15 cellular contexts compared by ENCODE assay signal in genomic region chr3:10232138-10232537, GRCh38. TPM values are rescaled to one million over a fixed set of nuclear protein-coding genes. Genes with fewer than 3 reads are reported as not detected.
A peak's percentile ranks its signal among the peaks of the same experiment; 100 is the strongest.
DNase-seq lines count a peak whose midpoint lies in the region; ATAC-seq and TF ChIP-seq lines count a peak whose summit lies in the region.
"Had no signal": no experiment of that assay in that cellular context is flagged by ENCODE, and none has a peak within 500 bp of the region (broad histone marks: within the 10 kb centered on the region; RNA-seq: fewer than 3 reads in every experiment).

No MANE protein-coding gene starts in this region.

- no peak overlapping the region for H2BK15ac ChIP-seq in neuronal stem cell (ENCODE audit: low read length)

- H3K27me3 ChIP-seq in neuronal stem cell (ENCODE audit: control insufficient read depth in 3 of 3, insufficient read depth in 3 of 3, low read depth in 1 of 3, low read length in 3 of 3), result no peaks in the 10 kb centered on the region
- H3K27me3 ChIP-seq in WERI-Rb-1 (ENCODE audit: insufficient read depth, low read depth, severe bottlenecking), result no peaks in the 10 kb centered on the region
- H3K27me3 ChIP-seq: ovary, tibial nerve had no signal

- H2BK120ac ChIP-seq in neuronal stem cell (ENCODE audit: low read depth, low read length), result no peak overlapping the region

- H2BK12ac ChIP-seq in neuronal stem cell (ENCODE audit: low read length), result no peak overlapping the region

- H3K4me3 ChIP-seq in neuronal stem cell (ENCODE audit: low read length in 2 of 2) (no peak overlapping the region), WERI-Rb-1 (ENCODE audit: low read depth, low read length) (no peak overlapping the region)
- H3K4me3 ChIP-seq: ovary, tibial nerve had no signal

- no peak for TF ChIP-seq CTCF in WERI-Rb-1 (IDR thresholded peaks at IDR 0.05; ENCODE audit: low read depth, low read length)

- ATAC-seq in GM21515 (IDR thresholded peaks at IDR 0.05; ENCODE audit: unreplicated experiment), result peak; percentile 59
- no peak for ATAC-seq in GM18520 (IDR thresholded peaks at IDR 0.05; ENCODE audit: unreplicated experiment)

- DNase-seq in SIG-M5 treated with dmso at 0.1 percent for 504 hours (lab: John Stamatoyannopoulos, UW; ENCODE audit: unreplicated experiment) (peak; percentile 68), SIG-M5 (lab: John Stamatoyannopoulos, UW) (no peak), UCSD-AML1 (lab: John Stamatoyannopoulos, UW; ENCODE audit: unreplicated experiment) (peak; percentile 48), neuronal stem cell (ENCODE audit: low spot score) (no peak), NCI-H2107 treated with DMSO at 0.1 percent for 48 hours (lab: John Stamatoyannopoulos, UW; ENCODE audit: unreplicated experiment) (no peak), WERI-Rb-1 (no peak)
- DNase-seq: HFFc6; NCI-H1436; NCI-H526 treated with DMSO at 0.1 percent for 48 hours; ovary; SHP77 treated with DMSO at 0.1 percent for 48 hours; stimulated activated CD4-positive, alpha-beta T cell treated with anti-CD3 and anti-CD28 coated beads, Interleukin-15, amount 100 ng/mL, for 24 hours had no signal

- no peak overlapping the region for H4K8ac ChIP-seq in neuronal stem cell (ENCODE audit: low read depth, low read length)

- peak overlapping the region; percentile 49 for H2AFZ ChIP-seq in neuronal stem cell (ENCODE audit: low read length)

- WGBS in neuronal stem cell (ENCODE audit: extremely low coverage in 2 of 2, insufficient read length in 2 of 2, insufficient replicate concordance in 1 of 2), 2 donors, result no CpG with 5 or more reads among the region's 7 CpGs

- H3K14ac ChIP-seq in neuronal stem cell (ENCODE audit: low read length), result no peak overlapping the region

- no peak overlapping the region for H2BK5ac ChIP-seq in neuronal stem cell (ENCODE audit: low read length)

- no peak overlapping the region for H4K91ac ChIP-seq in neuronal stem cell (ENCODE audit: low read depth, low read length, poor library complexity)

- no peak overlapping the region for H3K4me2 ChIP-seq in neuronal stem cell (ENCODE audit: insufficient read depth, low read length, poor library complexity, severe bottlenecking)

- no peak overlapping the region for H3K9ac ChIP-seq in neuronal stem cell (ENCODE audit: low read depth, low read length, poor library complexity)

- no peak overlapping the region for H3K23ac ChIP-seq in neuronal stem cell (ENCODE audit: low read depth, low read length, poor library complexity)

- peaks cover 0 to 2% of the 10 kb centered on the region in 2 donors for H3K9me3 ChIP-seq in neuronal stem cell (replicated peaks in 1 of 2; ENCODE audit: control insufficient read depth in 2 of 2, insufficient read depth in 1 of 2, low read depth in 1 of 2, low read length in 2 of 2)
- H3K9me3 ChIP-seq in WERI-Rb-1 (ENCODE audit: severe bottlenecking), result no peaks in the 10 kb centered on the region
- H3K9me3 ChIP-seq: ovary, tibial nerve had no signal

- no peak overlapping the region for H3K18ac ChIP-seq in neuronal stem cell (ENCODE audit: low read length)

- no peaks in the 10 kb centered on the region for H3K79me1 ChIP-seq in neuronal stem cell (ENCODE audit: low read depth, low read length)

- H3K36me3 ChIP-seq in neuronal stem cell (replicated peaks in 1 of 2; ENCODE audit: control insufficient read depth in 2 of 2, insufficient read depth in 2 of 2, low read length in 2 of 2) (no peaks in the 10 kb centered on the region), WERI-Rb-1 (no peaks in the 10 kb centered on the region; the same call in 1 of the 2 replicates)
- H3K36me3 ChIP-seq: ovary had no signal

- H3K4ac ChIP-seq in neuronal stem cell (ENCODE audit: low read length), result no peak overlapping the region

- H3K4me1 ChIP-seq in neuronal stem cell (ENCODE audit: control insufficient read depth in 2 of 2, insufficient read depth in 1 of 2, low read depth in 1 of 2, low read length in 2 of 2), result peaks cover 0 to 2% of the 10 kb centered on the region in 2 donors
- H3K4me1 ChIP-seq: tibial nerve had no signal

- H2AK5ac ChIP-seq in neuronal stem cell (ENCODE audit: low read depth, low read length), result no peak overlapping the region

- H3K27ac ChIP-seq in neuronal stem cell (replicated peaks; ENCODE audit: low read length) (no peak overlapping the region), WERI-Rb-1 (no peak overlapping the region)
- H3K27ac ChIP-seq: ovary, tibial nerve had no signal

RNA-seq across cellular contexts. Expression of gene TATDN2, which starts 16.1 kb away (rescaled TPM):
- polyA plus RNA-seq in neuronal stem cell (2013, experiment 1 of 2), result 10.3 TPM
- 10.2 TPM for polyA plus RNA-seq in neuronal stem cell (2013, experiment 2 of 2)

Comparison
In these comparisons a context has a peak if more than half of its experiments do, and no peak if none do; other contexts are left out.
1. DNase-seq: peak in SIG-M5 treated with dmso at 0.1 percent for 504 hours (single experiment) and UCSD-AML1 (single experiment); none in SIG-M5 (single experiment), neuronal stem cell (single experiment), NCI-H2107 treated with DMSO at 0.1 percent for 48 hours (single experiment) and WERI-Rb-1 (single experiment).